ENCODE assay signal across 12 cellular contexts in the genomic region with DNA sequence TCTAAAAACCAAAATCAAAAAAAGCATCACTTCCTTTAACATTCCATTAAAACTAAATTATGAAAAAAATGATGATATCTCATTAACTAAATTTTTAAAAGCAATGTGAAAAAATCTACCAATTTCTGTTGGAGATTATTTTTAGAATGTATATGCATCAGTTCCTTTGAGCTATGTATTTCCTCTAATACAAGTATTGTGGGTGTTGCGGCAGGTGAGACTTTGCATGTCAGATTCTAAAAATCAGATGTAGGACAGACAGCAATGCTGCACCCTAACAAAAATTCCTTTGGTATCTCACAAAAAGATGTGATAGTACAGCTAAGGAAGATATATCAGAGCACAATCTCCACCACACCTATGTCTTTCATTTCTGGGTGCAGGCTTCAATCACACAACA. TPM values are rescaled to one million over a fixed set of nuclear protein-coding genes. Genes with fewer than 3 reads are reported as not detected.
DNase-seq lines count a peak whose midpoint lies in the region; ATAC-seq, FAIRE-seq and TF ChIP-seq lines count a peak whose summit lies in the region.
"Had no signal": no experiment of that assay in that cellular context is flagged by ENCODE, and none has a peak within 500 bp of the region (broad histone marks: within the 10 kb centered on the region; RNA-seq: fewer than 3 reads in every experiment).

No MANE protein-coding gene starts in this region.

- H3K4me3 Mint-ChIP-seq in CD8-positive, alpha-beta T cell = no peak overlapping the region
- H3K4me3 Mint-ChIP-seq: activated naive CD8-positive, alpha-beta T cell had no signal

- H3K4me1 Mint-ChIP-seq in CD8-positive, alpha-beta T cell (ENCODE audit: low read depth) = peaks cover 62% of the 10 kb centered on the region

- peaks cover 15% of the 10 kb centered on the region for H3K36me3 Mint-ChIP-seq in CD8-positive, alpha-beta T cell

- ATAC-seq in GM18909 (IDR thresholded peaks at IDR 0.05; ENCODE audit: poor library complexity, unreplicated experiment) (peak; percentile 42), HG02610 (IDR thresholded peaks at IDR 0.05; ENCODE audit: unreplicated experiment) (peak; percentile 55), HG03565 (IDR thresholded peaks at IDR 0.05; ENCODE audit: unreplicated experiment) (peak; percentile 47)
- ATAC-seq in CD8-positive, alpha-beta T cell = no peak

- H3K9me3 ChIP-seq in CD8-positive, alpha-beta T cell (ENCODE audit: low read length) = no peaks in the 10 kb centered on the region
- H3K9me3 ChIP-seq: esophagus muscularis mucosa had no signal

- no peaks in the 10 kb centered on the region for H3K36me3 ChIP-seq in CD8-positive, alpha-beta T cell (ENCODE audit: insufficient read depth, low read length)
- H3K36me3 ChIP-seq: esophagus muscularis mucosa had no signal

- peaks cover 23% of the 10 kb centered on the region for H3K4me1 ChIP-seq in CD8-positive, alpha-beta T cell (ENCODE audit: insufficient read depth, low read length)

- no peak overlapping the region for H3K4me3 ChIP-seq in CD8-positive, alpha-beta T cell (ENCODE audit: low read depth, low read length)
- H3K4me3 ChIP-seq: esophagus muscularis mucosa had no signal

- no peak overlapping the region for H3K27ac Mint-ChIP-seq in CD8-positive, alpha-beta T cell
- H3K27ac Mint-ChIP-seq: activated naive CD8-positive, alpha-beta T cell had no signal

- no peaks in the 10 kb centered on the region for H3K9me3 Mint-ChIP-seq in CD8-positive, alpha-beta T cell

- peak; percentile 23 for FAIRE-seq in A204.1 (lab: Jason Lieb, UNC)

- no peaks in the 10 kb centered on the region for H3K27me3 ChIP-seq in CD8-positive, alpha-beta T cell (ENCODE audit: insufficient read depth, low read length)
- H3K27me3 ChIP-seq: esophagus muscularis mucosa had no signal

- no peak overlapping the region for H3K27ac ChIP-seq in CD8-positive, alpha-beta T cell (ENCODE audit: low read depth, low read length)
- H3K27ac ChIP-seq: 22Rv1, esophagus muscularis mucosa had no signal

- intact Hi-C loops in CD8-positive, alpha-beta T cell (cut with DNase I, micrococcal nuclease) = no loop called here

- POLR2A ChIA-PET in CD8-positive, alpha-beta T cell (lab: Charles Lee) = interaction anchor here (0.9 to 1.7 kb wide), 3 partner anchors 20 to 140 kb away, joined by 3 read pairs; partner anchors contain the start of genes C18orf54 and STARD6

- no peak for TF ChIP-seq CTCF in CD8-positive, alpha-beta T cell (IDR thresholded peaks at IDR 0.05)

- H3K27me3 Mint-ChIP-seq in CD8-positive, alpha-beta T cell (ENCODE audit: low read depth) = no peaks in the 10 kb centered on the region
- H3K27me3 Mint-ChIP-seq: activated naive CD8-positive, alpha-beta T cell had no signal

- CTCF ChIA-PET in CD8-positive, alpha-beta T cell (lab: Charles Lee) = interaction anchor here (1.0 to 1.5 kb wide), 3 partner anchors 48 to 140 kb away, joined by 3 to 5 read pairs (median 4); partner anchors contain the start of genes C18orf54 and STARD6

- no peak for DNase-seq in NCI-H1436 treated with DMSO at 0.1 percent for 48 hours (lab: John Stamatoyannopoulos, UW)
- no peak for DNase-seq in CD8-positive, alpha-beta T cell
- no peak for DNase-seq in hippocampal formation (lab: John Stamatoyannopoulos, UW)
- no peak for DNase-seq in stimulated activated CD4-positive, alpha-beta T cell treated with anti-CD3 and anti-CD28 coated beads, Interleukin-4, amount 100 ng/mL, for 1 hour
- DNase-seq: T-helper 9 cell had no signal

RNA-seq across cellular contexts. Expression of gene MBD2, which starts 6.8 kb away (rescaled TPM):
- 10 to 100 TPM; 71.4 to 73.0 TPM for total RNA-seq in CD8-positive, alpha-beta T cell

RNA-seq across cellular contexts. Expression of gene POLI, which starts 51.7 kb away (rescaled TPM):
- total RNA-seq in CD8-positive, alpha-beta T cell = 10 to 100 TPM; 17.9 to 18.4 TPM
